Comparison of ENCODE assay signal across 22 cellular contexts in genomic region chr1:104720701-104721100, GRCh38.
DNase-seq lines count a peak whose midpoint lies in the region; ATAC-seq, FAIRE-seq and TF ChIP-seq lines count a peak whose summit lies in the region.
"Had no signal": no experiment of that assay in that cellular context is flagged by ENCODE, and none has a peak within 500 bp of the region (broad histone marks: within the 10 kb centered on the region; RNA-seq: fewer than 3 reads in every experiment).

No MANE protein-coding gene starts in this region.

- H3K4me3 ChIP-seq in A549 = no peak overlapping the region
- H3K4me3 ChIP-seq in A673 (ENCODE audit: low read depth, low read length, poor library complexity, severe bottlenecking) = no peak overlapping the region
- H3K4me3 ChIP-seq in K562 = no peak overlapping the region
- no peak overlapping the region for H3K4me3 ChIP-seq in vagina
- H3K4me3 ChIP-seq: BLaER1 treated with 17β-estradiol and CSF1 and Interleukin-3, amounts not matched to agents 10 nM and 100 nM; GM12878; GM23338 had no signal

- in situ Hi-C loops in K562 (cut with MboI) = no loop called here

- H2AFZ ChIP-seq in K562 (ENCODE audit: low read depth, low read length) = no peak overlapping the region
- H2AFZ ChIP-seq: GM23338 had no signal

- H3K27me3 ChIP-seq in A673 (replicated peaks; ENCODE audit: insufficient read depth, low read depth, low read length, poor library complexity) (no peaks in the 10 kb centered on the region), K562 (ENCODE audit: control insufficient read depth in 2 of 2, insufficient read depth in 2 of 2, low read length in 2 of 2) (no peaks in the 10 kb centered on the region), vagina (no peaks in the 10 kb centered on the region)
- H3K27me3 ChIP-seq: BE2C; BLaER1 treated with 17β-estradiol and CSF1 and Interleukin-3, amounts not matched to agents 10 nM and 100 nM had no signal

- no peaks in the 10 kb centered on the region for H3K36me3 ChIP-seq in A673 (ENCODE audit: insufficient read depth, low read length, poor library complexity, severe bottlenecking)
- H3K36me3 ChIP-seq in K562 (ENCODE audit: control insufficient read depth, insufficient read depth, low read length) = no peaks in the 10 kb centered on the region
- no peaks in the 10 kb centered on the region for H3K36me3 ChIP-seq in vagina
- H3K36me3 ChIP-seq: BE2C; BLaER1 treated with 17β-estradiol and CSF1 and Interleukin-3, amounts not matched to agents 10 nM and 100 nM had no signal

- no TSS peak for BruUV-seq in A673 (replicated peaks; lab: Mats Ljungman, UMichigan)
- BruUV-seq in K562 (replicated peaks; lab: Mats Ljungman, UMichigan) = no TSS peak

- TF ChIP-seq CTCF in A549 (IDR thresholded peaks at IDR 0.05) = no peak
- no peak for TF ChIP-seq CTCF in A673 (conservative IDR thresholded peaks at IDR 0.05; ENCODE audit: low read depth, low read length)
- TF ChIP-seq CTCF in K562 (IDR thresholded peaks at IDR 0.05 in 2 of 3, conservative IDR thresholded peaks at IDR 0.05 in 1 of 3; ENCODE audit: insufficient read depth in 2 of 3, low read depth in 1 of 3, low read length in 3 of 3) = no peak
- TF ChIP-seq CTCF in vagina (IDR thresholded peaks at IDR 0.05) = no peak

- 50% methylated on average over 5 of the region's 5 CpGs for WGBS in A549 (ENCODE audit: missing lambda C conversion rate)
- WGBS in K562 (ENCODE audit: insufficient coverage, low coverage, missing lambda C conversion rate) = 0% methylated on average over 5 of the region's 5 CpGs

- intact Hi-C loops in A673 (cut with micrococcal nuclease; ENCODE audit: unreplicated experiment) (no loop called here), K562 (cut with micrococcal nuclease) (no loop called here), vagina (cut with DNase I) (no loop called here)

- no peaks in the 10 kb centered on the region for H4K20me1 ChIP-seq in K562 (replicated peaks; ENCODE audit: control insufficient read depth, insufficient read depth, low read length)
- H4K20me1 ChIP-seq: BLaER1 treated with 17β-estradiol and CSF1 and Interleukin-3, amounts not matched to agents 10 nM and 100 nM had no signal

- no peak overlapping the region for H3K9ac ChIP-seq in K562 (ENCODE audit: insufficient read depth in 1 of 2, low read depth in 2 of 2, low read length in 2 of 2)
- H3K9ac ChIP-seq: BLaER1 treated with 17β-estradiol and CSF1 and Interleukin-3, amounts not matched to agents 10 nM and 100 nM had no signal

- TF ChIP-seq POLR2A in A549 (IDR thresholded peaks at IDR 0.05; ENCODE audit: low read length) (no peak), K562 (conservative IDR thresholded peaks at IDR 0.05) (no peak), vagina (IDR thresholded peaks at IDR 0.05) (no peak)

- H3K79me2 ChIP-seq in K562 (ENCODE audit: control insufficient read depth, insufficient read depth, low read length) = no peaks in the 10 kb centered on the region

- ATAC-seq in A549 (no peak), K562 (no peak)
- ATAC-seq: GM12878, GM23338, HCT116 had no signal

- no peak overlapping the region for H3K4me2 ChIP-seq in A549
- H3K4me2 ChIP-seq in K562 (ENCODE audit: insufficient read depth, low read length) = no peak overlapping the region
- H3K4me2 ChIP-seq: BLaER1 treated with 17β-estradiol and CSF1 and Interleukin-3, amounts not matched to agents 10 nM and 100 nM; GM23338 had no signal

- H3K9me3 ChIP-seq in A549 (no peaks in the 10 kb centered on the region), A673 (ENCODE audit: low read depth, low read length, poor library complexity, severe bottlenecking) (no peaks in the 10 kb centered on the region), K562 (replicated peaks; ENCODE audit: control insufficient read depth, insufficient read depth, low read depth, low read length) (no peaks in the 10 kb centered on the region), vagina (no peaks in the 10 kb centered on the region)
- H3K9me3 ChIP-seq: BE2C had no signal

- H3K4me1 ChIP-seq in A549 = no peaks in the 10 kb centered on the region
- no peaks in the 10 kb centered on the region for H3K4me1 ChIP-seq in A673 (ENCODE audit: insufficient read depth, low read length, poor library complexity, severe bottlenecking)
- H3K4me1 ChIP-seq in K562 (replicated peaks in 1 of 2; ENCODE audit: control insufficient read depth in 2 of 2, insufficient read depth in 2 of 2, low read length in 2 of 2) = no peaks in the 10 kb centered on the region
- no peaks in the 10 kb centered on the region for H3K4me1 ChIP-seq in vagina
- H3K4me1 ChIP-seq: BE2C; BLaER1 treated with 17β-estradiol and CSF1 and Interleukin-3, amounts not matched to agents 10 nM and 100 nM had no signal

- TF ChIP-seq RAD21 in A549 (conservative IDR thresholded peaks at IDR 0.05 in 1 of 2, IDR thresholded peaks at IDR 0.05 in 1 of 2) = no peak
- TF ChIP-seq RAD21 in K562 (CRISPR knock-in tag; conservative IDR thresholded peaks at IDR 0.05 in 1 of 2, IDR thresholded peaks at IDR 0.05 in 1 of 2) = no peak

- H3K27ac ChIP-seq in A549 (no peak overlapping the region), A673 (ENCODE audit: low read depth, low read length, poor library complexity, severe bottlenecking) (no peak overlapping the region), K562 (ENCODE audit: extremely low read depth, low read depth, low read length) (no peak overlapping the region), vagina (no peak overlapping the region)
- H3K27ac ChIP-seq: BLaER1 treated with 17β-estradiol and CSF1 and Interleukin-3, amounts not matched to agents 10 nM and 100 nM had no signal

- CTCF ChIA-PET in A549 (lab: Yijun Ruan, JAX) (no interaction called here), A673 (lab: Charles Lee) (no interaction called here), K562 (lab: Yijun Ruan, JAX; ENCODE audit: low intra/inter-chr PET ratio) (no interaction called here)

- FAIRE-seq in A549 (lab: Jason Lieb, UNC) (no peak), K562 (lab: Jason Lieb, UNC) (no peak)
- FAIRE-seq: D721Med, GM12878 had no signal

- H3K9me1 ChIP-seq in K562 (ENCODE audit: control insufficient read depth, insufficient read depth, low read length) = no peaks in the 10 kb centered on the region

- TF ChIP-seq EP300 in A549 (IDR thresholded peaks at IDR 0.05) (no peak), K562 (IDR thresholded peaks at IDR 0.05; ENCODE audit: low read length) (no peak)

- no peak for DNase-seq in A549 (ENCODE audit: low read depth in 1 of 2, low spot score in 1 of 2)
- DNase-seq in A673 (ENCODE audit: low spot score) = peak; percentile 4
- peak; percentile 1 for DNase-seq in RPMI7951 (ENCODE audit: low read depth)
- DNase-seq in K562 (ENCODE audit: extremely low read depth in 1 of 4, low spot score in 3 of 4) = no peak
- no peak for DNase-seq in vagina (ENCODE audit: extremely low spot score in 2 of 2)
- no peak for DNase-seq in NCI-H524 treated with DMSO at 0.1 percent for 48 hours (lab: John Stamatoyannopoulos, UW)
- no peak for DNase-seq in activated effector memory CD4-positive, alpha-beta T cell treated with Interleukin-2 at 50 U/mL for 16 hours
- DNase-seq: ACHN; AML-193; BE2C; CD4-positive, alpha-beta T cell; CD8-positive, alpha-beta memory T cell; DMS 273 treated with DMSO at 0.1 percent for 48 hours; DMS79; EL; GDM1; H9 had no signal

- POLR2A ChIA-PET in A549 (lab: Yijun Ruan, JAX) (no interaction called here), A673 (lab: Charles Lee; ENCODE audit: low non-redundant PET) (no interaction called here), K562 (lab: Yijun Ruan, JAX) (no interaction called here)

TF ChIP-seq in A549, 52 proteins besides CTCF, POLR2A, EP300 and RAD21:
- peak; percentile 48 for TF ChIP-seq MAFK (IDR thresholded peaks at IDR 0.05; ENCODE audit: partially characterized antibody)
- TF ChIP-seq NFE2L2 (conservative IDR thresholded peaks at IDR 0.05; ENCODE audit: low read length) = 0 out of 2 replicates have a peak, but pooled peaks have one; percentile 8
- TF ChIP-seq KDM5A (IDR thresholded peaks at IDR 0.05) = no peak
- TF ChIP-seq NR3C1 (IDR thresholded peaks at IDR 0.05) = no peak

TF ChIP-seq in K562, 482 proteins besides CTCF, POLR2A, EP300 and RAD21:
- TF ChIP-seq SMARCA4 (IDR thresholded peaks at IDR 0.05) = no peak
- peak; percentile 25; the same call in 1 of the 2 replicates for TF ChIP-seq MAFG (tag; conservative IDR thresholded peaks at IDR 0.05)

Comparison
In these comparisons a context has a peak if more than half of its experiments do, and no peak if none do; other contexts are left out.
1. DNase-seq: peak in A673 (single experiment) and RPMI7951 (single experiment); none in A549 (0 of 2), K562 (0 of 4), vagina (0 of 2), NCI-H524 treated with DMSO at 0.1 percent for 48 hours (single experiment) and activated effector memory CD4-positive, alpha-beta T cell treated with Interleukin-2 at 50 U/mL for 16 hours (single experiment).
2. Of the 35 proteins assayed by ChIP-seq in both K562 and A549: peak only in K562: none; only in A549: MAFK; in both: none; in neither: 34.